Comparison of ENCODE assay signal across 9 cellular contexts in genomic region chr17:5592382-5592781, GRCh38. TPM values are rescaled to one million over a fixed set of nuclear protein-coding genes. Genes with fewer than 3 reads are reported as not detected.
DNase-seq lines count a peak whose midpoint lies in the region; TF ChIP-seq lines count a peak whose summit lies in the region.
"Had no signal": no experiment of that assay in that cellular context is flagged by ENCODE, and none has a peak within 500 bp of the region (broad histone marks: within the 10 kb centered on the region; RNA-seq: fewer than 3 reads in every experiment).

No MANE protein-coding gene starts in this region.

- H3K27me3 Mint-ChIP-seq in activated naive CD4-positive, alpha-beta T cell treated with anti-CD3 and anti-CD28 coated beads, Interleukin-2, amount 10 ng/mL, durations not matched to agents 7 days and 5 days, result peaks cover 65% of the 10 kb centered on the region

- 16 to 19% methylated on average over 7 of the region's 7 CpGs for WGBS in lower leg skin, 2 donors

- no peaks in the 10 kb centered on the region for H3K36me3 ChIP-seq in colonic mucosa

- H3K4me3 ChIP-seq in colonic mucosa, result no peak overlapping the region
- no peak overlapping the region for H3K4me3 ChIP-seq in lower leg skin (ENCODE audit: low read depth, poor library complexity, severe bottlenecking)

- H3K9me3 Mint-ChIP-seq in activated naive CD4-positive, alpha-beta T cell treated with anti-CD3 and anti-CD28 coated beads, Interleukin-2, amount 10 ng/mL, durations not matched to agents 7 days and 5 days, result no peaks in the 10 kb centered on the region
- H3K9me3 Mint-ChIP-seq: dendritic cell treated with granulocyte-macrophage colony-stimulating factor and Interleukin-4, amounts not matched to agents 40 ng/mL and 50 ng/mL, for 4 days had no signal

- TF ChIP-seq CTCF in AG09319 (IDR thresholded peaks at IDR 0.05; ENCODE audit: low read depth, low read length), result peak; percentile 39
- peak; percentile 50 for TF ChIP-seq CTCF in colonic mucosa (IDR thresholded peaks at IDR 0.05)
- TF ChIP-seq CTCF in lower leg skin (IDR thresholded peaks at IDR 0.05), result no peak

- H3K9me3 ChIP-seq in colonic mucosa, result no peaks in the 10 kb centered on the region

- CTCF ChIA-PET in activated naive CD4-positive, alpha-beta T cell treated with anti-CD3 and anti-CD28 coated beads, Interleukin-2, amount 10 ng/mL, durations not matched to agents 7 days and 5 days (lab: Charles Lee), result interaction anchor here (0.7 to 3.9 kb wide), 13 partner anchors 9 to 849 kb away, joined by 3 to 21 read pairs (median 4); partner anchors contain the start of gene NLRP1

- no peaks in the 10 kb centered on the region for H3K4me1 ChIP-seq in colonic mucosa

- H3K36me3 Mint-ChIP-seq in activated naive CD4-positive, alpha-beta T cell treated with anti-CD3 and anti-CD28 coated beads, Interleukin-2, amount 10 ng/mL, durations not matched to agents 7 days and 5 days, result no peaks in the 10 kb centered on the region

- H3K27me3 ChIP-seq in colonic mucosa, result no peaks in the 10 kb centered on the region

- H3K27ac ChIP-seq in colonic mucosa, result no peak overlapping the region

- no peak for TF ChIP-seq POLR2A in lower leg skin (IDR thresholded peaks at IDR 0.05)

- intact Hi-C loops in colonic mucosa (cut with DNase I), result loop anchor here (2.0 to 5.0 kb wide), 2 partner anchors 114 to 845 kb away; partner anchors contain the start of gene AIPL1
- intact Hi-C loops in lower leg skin (cut with DNase I; ENCODE audit: low total_unique reads), result no loop called here

- DNase-seq in AG09319 (ENCODE audit: extremely low read depth, low read depth) (no peak), H4 (ENCODE audit: low spot score) (peak; percentile 30), NCI-H82 treated with DMSO at 0.1 percent for 48 hours (lab: John Stamatoyannopoulos, UW; ENCODE audit: unreplicated experiment) (peak; percentile 74), colonic mucosa (no peak), medulla oblongata (ENCODE audit: extremely low spot score) (peak; percentile 90), lower leg skin (ENCODE audit: low spot score in 2 of 2) (no peak), HuH-7.5 (ENCODE audit: low spot score) (no peak)
- no peak for DNase-seq in activated naive CD4-positive, alpha-beta T cell treated with anti-CD3 and anti-CD28 coated beads, Interleukin-2, amount 10 ng/mL, durations not matched to agents 7 days and 5 days

- no peak overlapping the region for H3K9ac ChIP-seq in colonic mucosa (ENCODE audit: low read depth in 2 of 2, low read length in 2 of 2)

- H3K27ac Mint-ChIP-seq in activated naive CD4-positive, alpha-beta T cell treated with anti-CD3 and anti-CD28 coated beads, Interleukin-2, amount 10 ng/mL, durations not matched to agents 7 days and 5 days, result no peak overlapping the region
- H3K27ac Mint-ChIP-seq: dendritic cell treated with granulocyte-macrophage colony-stimulating factor and Interleukin-4, amounts not matched to agents 40 ng/mL and 50 ng/mL, for 4 days had no signal

- H3K4me3 Mint-ChIP-seq in activated naive CD4-positive, alpha-beta T cell treated with anti-CD3 and anti-CD28 coated beads, Interleukin-2, amount 10 ng/mL, durations not matched to agents 7 days and 5 days, result no peak overlapping the region
- H3K4me3 Mint-ChIP-seq: dendritic cell treated with granulocyte-macrophage colony-stimulating factor and Interleukin-4, amounts not matched to agents 40 ng/mL and 50 ng/mL, for 4 days had no signal

- H3K4me1 Mint-ChIP-seq in activated naive CD4-positive, alpha-beta T cell treated with anti-CD3 and anti-CD28 coated beads, Interleukin-2, amount 10 ng/mL, durations not matched to agents 7 days and 5 days, result peaks cover 2% of the 10 kb centered on the region

RNA-seq across cellular contexts. Expression of gene NLRP1, which starts 8.1 kb away (rescaled TPM):
- total RNA-seq in H4 (2014; rRNA removed; shearing (Covaris generic)), result 11.6 and 11.7 TPM in 2 replicates
- 1 to 10 TPM; 5.1 to 7.2 TPM for total RNA-seq in colonic mucosa
- 100 to 1,000 TPM in 1 of 4 donors, 10 to 100 TPM in 3; 55.5 to 163 (median 68.9) TPM for total RNA-seq in lower leg skin

Comparison
In these comparisons a context has a peak if more than half of its experiments do, and no peak if none do; other contexts are left out.
1. DNase-seq: peak in H4 (single experiment), NCI-H82 treated with DMSO at 0.1 percent for 48 hours (single experiment) and medulla oblongata (single experiment); none in AG09319 (single experiment), colonic mucosa (single experiment), lower leg skin (0 of 2), activated naive CD4-positive, alpha-beta T cell treated with anti-CD3 and anti-CD28 coated beads, Interleukin-2, amount 10 ng/mL, durations not matched to agents 7 days and 5 days (single experiment) and HuH-7.5 (single experiment).
2. CTCF ChIP-seq: peak in AG09319 (single experiment) and colonic mucosa (single experiment); none in lower leg skin (0 of 3).